Comparison of ENCODE assay signal across 8 cellular contexts in the genomic region with DNA sequence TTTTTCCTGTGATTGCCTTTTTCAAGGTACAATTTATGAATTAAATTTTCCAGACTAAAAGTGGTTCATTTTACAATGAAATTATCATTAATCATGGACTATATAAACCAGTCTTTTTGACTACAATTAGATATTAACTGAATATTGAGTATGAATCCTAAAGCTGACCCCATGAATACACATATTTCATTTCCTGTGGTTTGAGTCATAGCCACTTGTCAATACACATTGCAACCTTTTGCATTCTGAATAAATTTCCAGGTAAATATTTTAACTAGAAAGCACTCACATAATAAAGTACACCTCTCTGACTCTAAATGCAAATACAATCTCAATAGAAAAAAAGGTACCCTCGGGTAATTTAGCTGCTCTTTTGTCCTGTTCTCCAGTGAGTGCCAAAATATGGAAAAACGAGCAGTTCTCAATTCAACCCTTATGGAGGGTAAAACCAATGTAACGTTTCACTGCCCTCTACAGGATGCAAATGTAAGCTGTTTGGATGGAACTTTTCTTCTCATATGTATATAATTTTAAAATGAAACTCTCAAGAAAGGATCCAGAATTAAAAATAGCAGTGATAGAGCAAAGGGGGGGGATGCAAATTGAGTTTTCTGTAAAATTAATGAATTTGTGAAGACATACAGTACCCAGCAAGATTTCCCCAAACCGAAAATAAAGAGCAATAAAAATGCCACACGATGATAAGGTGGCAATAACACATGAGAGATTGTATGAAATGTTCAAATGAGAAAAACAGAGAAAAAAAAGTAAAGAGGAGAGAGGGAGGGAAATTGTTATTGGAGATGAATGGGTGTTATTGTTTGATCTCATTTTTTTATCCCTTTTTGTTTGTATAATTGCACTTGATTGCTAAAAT.
DNase-seq lines count a peak whose midpoint lies in the region; ATAC-seq and TF ChIP-seq lines count a peak whose summit lies in the region.

No MANE protein-coding gene starts in this region.

- intact Hi-C loops in lower leg skin (cut with DNase I; ENCODE audit: low total_unique reads): no loop called here

- ATAC-seq in GM18498 (IDR thresholded peaks at IDR 0.05; ENCODE audit: unreplicated experiment) (no peak), HG02678 (IDR thresholded peaks at IDR 0.05; ENCODE audit: unreplicated experiment) (no peak), GM21423 (IDR thresholded peaks at IDR 0.05; ENCODE audit: unreplicated experiment) (no peak)

- 22 to 24% methylated on average over 5 of the region's 5 CpGs for WGBS in lower leg skin, 2 donors

- peak; percentile 71 for DNase-seq in DMS53 treated with DMSO at 0.1 percent for 48 hours (lab: John Stamatoyannopoulos, UW; ENCODE audit: unreplicated experiment)
- peak; percentile 59 for DNase-seq in NCI-H1092 (lab: John Stamatoyannopoulos, UW)
- DNase-seq in SW480 (ENCODE audit: low spot score): peak; percentile 50
- peak; percentile 63 for DNase-seq in inferior parietal cortex (ENCODE audit: extremely low spot score)
- DNase-seq in lower leg skin (ENCODE audit: low spot score in 2 of 2): no peak

- TF ChIP-seq POLR2A in lower leg skin (IDR thresholded peaks at IDR 0.05): no peak

- no peak for TF ChIP-seq CTCF in lower leg skin (IDR thresholded peaks at IDR 0.05)

- no peak overlapping the region for H3K4me3 ChIP-seq in lower leg skin (ENCODE audit: low read depth, poor library complexity, severe bottlenecking)

Comparison
In these comparisons a context has a peak if more than half of its experiments do, and no peak if none do; other contexts are left out.
1. DNase-seq: peak in DMS53 treated with DMSO at 0.1 percent for 48 hours (single experiment), NCI-H1092 (single experiment), SW480 (single experiment) and inferior parietal cortex (single experiment); none in lower leg skin (0 of 2).